24 cellular contexts compared by ENCODE assay signal in the genomic region with DNA sequence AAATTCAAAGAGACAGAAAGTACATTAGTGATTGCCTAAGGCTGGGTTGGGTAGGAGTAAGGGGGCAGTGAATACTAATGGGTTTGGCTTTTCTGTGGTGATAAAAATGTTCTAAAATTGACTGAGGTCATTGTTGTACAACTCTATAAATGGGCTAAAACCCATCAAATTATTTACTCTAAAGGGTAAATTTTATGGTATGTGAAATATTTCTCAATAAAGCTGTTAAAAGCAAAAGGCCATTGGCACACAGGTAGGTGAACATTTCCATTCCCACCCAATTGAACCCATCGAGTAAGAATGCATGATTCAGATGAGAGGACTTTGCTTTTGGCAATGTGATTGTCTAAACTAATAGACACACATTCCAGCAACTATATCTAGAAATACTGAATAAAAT.
"Had no signal": no experiment of that assay in that cellular context is flagged by ENCODE, and none has a peak within 500 bp of the region (broad histone marks: within the 10 kb centered on the region; RNA-seq: fewer than 3 reads in every experiment).

No MANE protein-coding gene starts in this region.

- H3K9ac ChIP-seq: KMS-11, SK-N-SH had no signal

- ATAC-seq: activated CD8-positive, alpha-beta T cell treated with anti-CD3 and anti-CD28 coated beads, Interleukin-2, amount 10 ng/mL, durations not matched to agents 7 days and 5 days; activated naive CD4-positive, alpha-beta T cell treated with anti-CD3 and anti-CD28 coated beads, Interleukin-2, amount 50 U/mL, for 72 hours; activated T-cell treated with anti-CD3 and anti-CD28 coated beads, Interleukin-2, amount 50 U/mL, for 4 hours; body of pancreas had no signal

- H3K36me3 ChIP-seq: adrenal gland, SJSA1 had no signal

- H3K9me3 ChIP-seq: adrenal gland, body of pancreas, SJSA1, SK-N-SH had no signal

- DNase-seq: activated CD4-positive, alpha-beta T cell treated with anti-CD3 and anti-CD28 coated beads, Interleukin-2, amount 10 ng/mL, durations not matched to agents 7 days and 5 days; activated CD4-positive, alpha-beta T cell treated with anti-CD3 and anti-CD28 coated beads, Interleukin-2, amount 50 U/mL, for 48 hours; activated CD8-positive, alpha-beta memory T cell treated with anti-CD3 and anti-CD28 coated beads, Interleukin-2, amount 50 U/mL, for 4 hours; activated CD8-positive, alpha-beta T cell treated with anti-CD3 and anti-CD28 coated beads, Interleukin-2, amount 10 ng/mL, durations not matched to agents 7 days and 5 days; activated gamma-delta T cell treated with Interleukin-2 at 50 U/mL for 16 hours; activated naive CD4-positive, alpha-beta T cell treated with anti-CD3 and anti-CD28 coated beads for 36 hours; activated T-cell treated with anti-CD3 and anti-CD28 coated beads for 4 hours; activated T-cell treated with anti-CD3 and anti-CD28 coated beads, Interleukin-2, amount 50 U/mL, for 4 hours; adrenal gland; body of pancreas; central memory CD4-positive, alpha-beta T cell; NCI-H1105; NCI-H1436 treated with DMSO at 0.1 percent for 48 hours; NCI-H1694 treated with DMSO at 0.1 percent for 48 hours; NCI-H2029; NCI-H510A; NCI-H526; NCI-H748 treated with DMSO at 0.1 percent for 48 hours; NK-92 treated with Interleukin-12 subunit alpha and Interleukin-12 subunit beta, amount 100 ng/mL, for 24 hours; SHP77 treated with DMSO at 0.1 percent for 48 hours; SK-N-SH had no signal

- H3K4me3 ChIP-seq: adrenal gland, body of pancreas, SJSA1 had no signal

- H3K4me1 ChIP-seq: adrenal gland, body of pancreas, SJSA1 had no signal

- H3K27ac ChIP-seq: adrenal gland, body of pancreas, KMS-11, SJSA1 had no signal

- H3K27me3 ChIP-seq: adrenal gland, body of pancreas, SJSA1 had no signal

- H3K4me2 ChIP-seq: KMS-11, SK-N-SH had no signal
